Comparison of ENCODE assay signal across 13 cellular contexts in genomic region chr14:22551597-22551982, GRCh38. TPM values are rescaled to one million over a fixed set of nuclear protein-coding genes. Genes with fewer than 3 reads are reported as not detected.
DNase-seq lines count a peak whose midpoint lies in the region; ATAC-seq and TF ChIP-seq lines count a peak whose summit lies in the region.
"Had no signal": no experiment of that assay in that cellular context is flagged by ENCODE, and none has a peak within 500 bp of the region (broad histone marks: within the 10 kb centered on the region; RNA-seq: fewer than 3 reads in every experiment).

No MANE protein-coding gene starts in this region.

- POLR2A ChIA-PET in activated CD8-positive, alpha-beta T cell treated with anti-CD3 and anti-CD28 coated beads for 36 hours (lab: Charles Lee): interaction anchor here (1.1 to 14.7 kb wide), 5 partner anchors 12 to 45 kb away, joined by 3 to 575 read pairs (median 397); partner anchors contain the start of gene DAD1

- no peaks in the 10 kb centered on the region for H3K9me2 ChIP-seq in Karpas-422 (replicated peaks; ENCODE audit: insufficient read depth, low read length)

- no peak overlapping the region for H3K9ac ChIP-seq in Karpas-422 (ENCODE audit: low read length)

- no peaks in the 10 kb centered on the region for H3K36me3 ChIP-seq in vagina
- H3K36me3 ChIP-seq in testis (ENCODE audit: low read depth, missing control alignments): no peaks in the 10 kb centered on the region
- no peaks in the 10 kb centered on the region for H3K36me3 ChIP-seq in Karpas-422 (ENCODE audit: insufficient read depth, low read length)
- H3K36me3 ChIP-seq: suprapubic skin had no signal

- CTCF ChIA-PET in activated CD8-positive, alpha-beta T cell treated with anti-CD3 and anti-CD28 coated beads for 36 hours (lab: Charles Lee): interaction anchor here (0.8 to 9.3 kb wide), 14 partner anchors 9 to 700 kb away, joined by 3 to 72 read pairs (median 4); no protein-coding TSS in a partner anchor

- no peaks in the 10 kb centered on the region for H3K9me3 Mint-ChIP-seq in stimulated activated naive CD8-positive, alpha-beta T cell treated with anti-CD3 and anti-CD28 coated beads, Interleukin-15, Interleukin-2, amounts not matched to agents 100 ng/mL and 50 ng/mL, for 24 hours
- H3K9me3 Mint-ChIP-seq in activated CD8-positive, alpha-beta T cell treated with anti-CD3 and anti-CD28 coated beads for 36 hours: no peaks in the 10 kb centered on the region

- TF ChIP-seq POLR2A in vagina (IDR thresholded peaks at IDR 0.05) (no peak), testis (IDR thresholded peaks at IDR 0.05) (no peak)

- no peak for TF ChIP-seq CTCF in activated CD8-positive, alpha-beta T cell treated with anti-CD3 and anti-CD28 coated beads for 36 hours (IDR thresholded peaks at IDR 0.05)
- TF ChIP-seq CTCF in vagina (IDR thresholded peaks at IDR 0.05) (no peak), testis (IDR thresholded peaks at IDR 0.05) (no peak)

- ATAC-seq in stimulated activated naive CD8-positive, alpha-beta T cell treated with anti-CD3 and anti-CD28 coated beads, Interleukin-15, Interleukin-2, amounts not matched to agents 100 U/mL and 50 U/mL, for 24 hours: no peak
- ATAC-seq in activated CD8-positive, alpha-beta T cell treated with anti-CD3 and anti-CD28 coated beads for 36 hours: no peak
- no peak for ATAC-seq in left cardiac atrium
- ATAC-seq: K562 had no signal

- H3K4me2 ChIP-seq in Karpas-422 (ENCODE audit: low read depth, low read length, poor library complexity, severe bottlenecking): no peak overlapping the region

- peaks cover 77% of the 10 kb centered on the region for H3K36me3 Mint-ChIP-seq in stimulated activated naive CD8-positive, alpha-beta T cell treated with anti-CD3 and anti-CD28 coated beads, Interleukin-15, Interleukin-2, amounts not matched to agents 100 ng/mL and 50 ng/mL, for 24 hours (ENCODE audit: low read depth)
- H3K36me3 Mint-ChIP-seq in activated CD8-positive, alpha-beta T cell treated with anti-CD3 and anti-CD28 coated beads for 36 hours (ENCODE audit: low read depth): peaks cover 76% of the 10 kb centered on the region

- H4K20me1 ChIP-seq in Karpas-422 (ENCODE audit: insufficient read depth, low read depth, low read length): no peaks in the 10 kb centered on the region

- no peaks in the 10 kb centered on the region for H3K27me3 ChIP-seq in vagina
- H3K27me3 ChIP-seq in testis: no peaks in the 10 kb centered on the region
- no peaks in the 10 kb centered on the region for H3K27me3 ChIP-seq in Karpas-422 (ENCODE audit: low read length)
- H3K27me3 ChIP-seq: suprapubic skin had no signal

- DNase-seq in stimulated activated naive CD8-positive, alpha-beta T cell treated with anti-CD3 and anti-CD28 coated beads, Interleukin-15, Interleukin-2, amounts not matched to agents 100 U/mL and 50 U/mL, for 24 hours: no peak
- DNase-seq in activated CD8-positive, alpha-beta T cell treated with anti-CD3 and anti-CD28 coated beads for 36 hours: peak; percentile 48
- DNase-seq in hepatic stellate cell (ENCODE audit: low spot score) (peak; percentile 24), vagina (ENCODE audit: extremely low spot score in 2 of 2) (no peak), testis (no peak), left cardiac atrium (no peak), Karpas-422 (no peak)
- DNase-seq: cerebellar nuclear complex, NCI-H446 treated with DMSO at 0.1 percent for 48 hours had no signal

- peak overlapping the region; percentile 98 for H3K27ac Mint-ChIP-seq in stimulated activated naive CD8-positive, alpha-beta T cell treated with anti-CD3 and anti-CD28 coated beads, Interleukin-15, Interleukin-2, amounts not matched to agents 100 ng/mL and 50 ng/mL, for 24 hours
- H3K27ac Mint-ChIP-seq in activated CD8-positive, alpha-beta T cell treated with anti-CD3 and anti-CD28 coated beads for 36 hours: peak overlapping the region; percentile 94

- peak overlapping the region; percentile 88 for H3K4me3 Mint-ChIP-seq in stimulated activated naive CD8-positive, alpha-beta T cell treated with anti-CD3 and anti-CD28 coated beads, Interleukin-15, Interleukin-2, amounts not matched to agents 100 ng/mL and 50 ng/mL, for 24 hours
- peak overlapping the region; percentile 79 for H3K4me3 Mint-ChIP-seq in activated CD8-positive, alpha-beta T cell treated with anti-CD3 and anti-CD28 coated beads for 36 hours

- H3K4me1 Mint-ChIP-seq in stimulated activated naive CD8-positive, alpha-beta T cell treated with anti-CD3 and anti-CD28 coated beads, Interleukin-15, Interleukin-2, amounts not matched to agents 100 ng/mL and 50 ng/mL, for 24 hours (ENCODE audit: low read depth): peaks cover 97% of the 10 kb centered on the region
- H3K4me1 Mint-ChIP-seq in activated CD8-positive, alpha-beta T cell treated with anti-CD3 and anti-CD28 coated beads for 36 hours (ENCODE audit: low read depth): peaks cover 90% of the 10 kb centered on the region

- WGBS in testis, 2 donors: 69 to 78% methylated on average over 5 of the region's 5 CpGs

- H2AFZ ChIP-seq in Karpas-422 (ENCODE audit: low read length): no peak overlapping the region

- intact Hi-C loops in activated CD8-positive, alpha-beta T cell treated with anti-CD3 and anti-CD28 coated beads for 36 hours (cut with micrococcal nuclease): loop anchor here (5.0 to 10.0 kb wide), 2 partner anchors 34 to 807 kb away; no protein-coding TSS in a partner anchor
- intact Hi-C loops in vagina (cut with DNase I): loop anchor here (10.0 kb wide), 2 partner anchors 157 to 303 kb away; no protein-coding TSS in a partner anchor
- intact Hi-C loops in testis (cut with DNase I; ENCODE audit: low total_unique reads): no loop called here
- intact Hi-C loops in left cardiac atrium (cut with DNase I): loop anchor here (10.0 kb wide), 2 partner anchors 263 to 303 kb away; partner anchors contain the start of gene SLC7A7 (in 2 of the 2)

- peaks cover 40% of the 10 kb centered on the region for H3K4me1 ChIP-seq in vagina
- peaks cover 14% of the 10 kb centered on the region for H3K4me1 ChIP-seq in testis
- peaks cover 38% of the 10 kb centered on the region for H3K4me1 ChIP-seq in Karpas-422 (ENCODE audit: low read length)

- H3K27me3 Mint-ChIP-seq in stimulated activated naive CD8-positive, alpha-beta T cell treated with anti-CD3 and anti-CD28 coated beads, Interleukin-15, Interleukin-2, amounts not matched to agents 100 ng/mL and 50 ng/mL, for 24 hours: peaks cover 6% of the 10 kb centered on the region
- peaks cover 3% of the 10 kb centered on the region for H3K27me3 Mint-ChIP-seq in activated CD8-positive, alpha-beta T cell treated with anti-CD3 and anti-CD28 coated beads for 36 hours

- peak overlapping the region; percentile 1 for H3K27ac ChIP-seq in vagina
- no peak overlapping the region for H3K27ac ChIP-seq in testis
- H3K27ac ChIP-seq in Karpas-422 (ENCODE audit: low read length): no peak overlapping the region
- H3K27ac ChIP-seq: SK-N-MC, suprapubic skin had no signal

- H3K9me3 ChIP-seq in vagina (no peaks in the 10 kb centered on the region), testis (no peaks in the 10 kb centered on the region), Karpas-422 (ENCODE audit: low read length) (no peaks in the 10 kb centered on the region)
- H3K9me3 ChIP-seq: suprapubic skin had no signal

- H3K79me2 ChIP-seq in Karpas-422 (ENCODE audit: low read length): no peaks in the 10 kb centered on the region

- H3K4me3 ChIP-seq in vagina (no peak overlapping the region), testis (no peak overlapping the region), Karpas-422 (ENCODE audit: low read length) (no peak overlapping the region)
- H3K4me3 ChIP-seq: K562, SK-N-MC, suprapubic skin had no signal

RNA-seq across cellular contexts. Expression of gene DAD1, which starts 37.4 kb away (rescaled TPM):
- total RNA-seq in activated CD8-positive, alpha-beta T cell treated with anti-CD3 and anti-CD28 coated beads for 36 hours: 100 to 1,000 TPM; 194 to 196 TPM
- total RNA-seq in vagina (145 TPM), testis (100 to 1,000 TPM; 209 to 235 TPM), left cardiac atrium (100 to 1,000 TPM; 150 to 165 TPM)
- 350 TPM for polyA plus RNA-seq in testis (ENCODE audit: insufficient read depth, low read depth, low replicate concordance)
- 163 and 459 TPM in 2 replicates for total RNA-seq in Karpas-422 (2014; rRNA removed; shearing (Covaris generic); ENCODE audit: low replicate concordance)

RNA-seq across cellular contexts. Expression of gene ABHD4, which starts 46.5 kb away (rescaled TPM):
- total RNA-seq in activated CD8-positive, alpha-beta T cell treated with anti-CD3 and anti-CD28 coated beads for 36 hours: 1 to 10 TPM; 8.6 to 9.4 TPM
- total RNA-seq in vagina (31.9 TPM), testis (100 to 1,000 TPM; 122 to 158 TPM), left cardiac atrium (10 to 100 TPM; 19.8 to 20.1 TPM)
- 111 TPM for polyA plus RNA-seq in testis (ENCODE audit: insufficient read depth, low read depth, low replicate concordance)
- total RNA-seq in Karpas-422 (2014; rRNA removed; shearing (Covaris generic); ENCODE audit: low replicate concordance): 3.8 and 6.1 TPM in 2 replicates

Comparison
In these comparisons a context has a peak if more than half of its experiments do, and no peak if none do; other contexts are left out.
1. DNase-seq: peak in activated CD8-positive, alpha-beta T cell treated with anti-CD3 and anti-CD28 coated beads for 36 hours (single experiment) and hepatic stellate cell (single experiment); none in stimulated activated naive CD8-positive, alpha-beta T cell treated with anti-CD3 and anti-CD28 coated beads, Interleukin-15, Interleukin-2, amounts not matched to agents 100 U/mL and 50 U/mL, for 24 hours (single experiment), vagina (0 of 2), testis (single experiment), left cardiac atrium (single experiment) and Karpas-422 (single experiment).